Comparison of ENCODE assay signal across 1 cellular context in genomic region chr10:97574374-97575100, GRCh38.
TF ChIP-seq lines count a peak whose summit lies in the region.

No MANE protein-coding gene starts in this region.

TF ChIP-seq in K562, 482 proteins besides CTCF, POLR2A, EP300 and RAD21:
- TF ChIP-seq ZNF41 (CRISPR knock-in tag; conservative IDR thresholded peaks at IDR 0.05) (no peak), NFIC (IDR thresholded peaks at IDR 0.05) (peak; percentile 27; the same call in 1 of the 2 replicates)
